Comparison of ENCODE assay signal across 11 cellular contexts in genomic region chr1:5597991-5598823, GRCh38.
DNase-seq lines count a peak whose midpoint lies in the region; ATAC-seq and TF ChIP-seq lines count a peak whose summit lies in the region.
"Had no signal": no experiment of that assay in that cellular context is flagged by ENCODE, and none has a peak within 500 bp of the region (broad histone marks: within the 10 kb centered on the region; RNA-seq: fewer than 3 reads in every experiment).

No MANE protein-coding gene starts in this region.

- H3K4me1 ChIP-seq in tibial artery: peaks cover 0 to 10% (median 0%) of the 10 kb centered on the region in 4 donors

- peaks cover 0 to 10% of the 10 kb centered on the region in 2 donors for H3K27me3 ChIP-seq in tibial artery

- DNase-seq in DMS153 (lab: John Stamatoyannopoulos, UW) (peak; percentile 65), HT-29 (ENCODE audit: low spot score) (peak; percentile 9), astrocyte of the hippocampus (ENCODE audit: low read depth, low spot score) (peak; percentile 57), mucosa of gallbladder (ENCODE audit: low spot score) (peak; percentile 10), tibial artery (no peak), NCI-H2107 treated with DMSO at 0.1 percent for 48 hours (lab: John Stamatoyannopoulos, UW; ENCODE audit: unreplicated experiment) (no peak)
- DNase-seq in stimulated activated CD4-positive, alpha-beta T cell treated with anti-CD3 and anti-CD28 coated beads, Interleukin-4, amount 100 ng/mL, for 24 hours: no peak
- DNase-seq: natural killer cell, NCI-H526 treated with DMSO at 0.1 percent for 48 hours, T-helper 17 cell had no signal

- ATAC-seq in HG03565 (IDR thresholded peaks at IDR 0.05; ENCODE audit: unreplicated experiment): no peak
- ATAC-seq: natural killer cell, T-helper 17 cell had no signal

- TF ChIP-seq CTCF in tibial artery (IDR thresholded peaks at IDR 0.05): no peak

- H3K4me3 ChIP-seq in tibial artery: no peak overlapping the region

- no peaks in the 10 kb centered on the region for H3K36me3 ChIP-seq in tibial artery

- intact Hi-C loops in tibial artery (cut with DNase I; ENCODE audit: low total_unique reads): no loop called here

- no peak overlapping the region for H3K27ac ChIP-seq in tibial artery

- no peaks in the 10 kb centered on the region for H3K9me3 ChIP-seq in tibial artery

Comparison
In these comparisons a context has a peak if more than half of its experiments do, and no peak if none do; other contexts are left out.
1. DNase-seq: peak in DMS153 (single experiment), HT-29 (single experiment), astrocyte of the hippocampus (single experiment) and mucosa of gallbladder (single experiment); none in tibial artery (0 of 2), NCI-H2107 treated with DMSO at 0.1 percent for 48 hours (single experiment) and stimulated activated CD4-positive, alpha-beta T cell treated with anti-CD3 and anti-CD28 coated beads, Interleukin-4, amount 100 ng/mL, for 24 hours (single experiment).